Comparison of ENCODE assay signal across 7 cellular contexts in genomic region chr2:90087790-90088189, GRCh38.
DNase-seq lines count a peak whose midpoint lies in the region; ATAC-seq and TF ChIP-seq lines count a peak whose summit lies in the region.
"Not testable (repeated sequence)": the region's sequence is repeated elsewhere in the genome, so short reads cannot be mapped to it uniquely, and the experiment has no call there.

No MANE protein-coding gene starts in this region.

- not testable (repeated sequence) for H3F3A ChIP-seq in GM23338 (replicated peaks; ENCODE audit: low read depth); Loucy (ENCODE audit: low read depth); SK-N-SH (replicated peaks; ENCODE audit: insufficient read depth)

- H4K20me1 ChIP-seq in GM23338 (replicated peaks; ENCODE audit: insufficient read depth); Loucy (ENCODE audit: insufficient read depth, low read length, poor library complexity, severe bottlenecking); SK-N-SH (ENCODE audit: insufficient read depth): not testable (repeated sequence)

- peak; percentile 53; the same call in 2 of the 3 replicates for ATAC-seq in GM23338

- not testable (repeated sequence) for H3K27ac ChIP-seq in GM23338 (ENCODE audit: low read depth); SK-N-SH (ENCODE audit: low read depth in 2 of 2, low read length in 1 of 2)

- POLR2A ChIA-PET in BJ (lab: Charles Lee); SK-N-SH (lab: Yijun Ruan, JAX): not testable (repeated sequence)

- not testable (repeated sequence) for H3K36me3 Mint-ChIP-seq in GM23338 (ENCODE audit: low read depth)

- not testable (repeated sequence) for DNase-seq in BJ (ENCODE audit: low read depth); GM12864 (ENCODE audit: low read depth); SK-N-SH; epithelial cell of proximal tubule (ENCODE audit: low read depth)
- DNase-seq in GM23338 (ENCODE audit: low spot score) (peak; percentile 48), lung microvascular endothelial cell (ENCODE audit: low read depth in 2 of 2) (peak; percentile 4 to 5)

- peaks cover 24% of the 10 kb centered on the region; the same call in 2 of the 3 replicates for H3K9me3 Mint-ChIP-seq in GM23338

- not testable (repeated sequence) for H3K36me3 ChIP-seq in BJ (ENCODE audit: control insufficient read depth, insufficient read depth, low read length); GM23338 (ENCODE audit: insufficient read depth); Loucy (ENCODE audit: insufficient read depth, low read length); SK-N-SH (replicated peaks in 1 of 2; ENCODE audit: control insufficient read depth in 1 of 2, insufficient read depth in 2 of 2, low read length in 1 of 2)

- not testable (repeated sequence) for H3K9ac ChIP-seq in Loucy (ENCODE audit: low read depth, low read length, poor library complexity, severe bottlenecking); SK-N-SH

- not testable (repeated sequence) for H3K27me3 Mint-ChIP-seq in GM23338 (ENCODE audit: insufficient read depth, low read depth, poor library complexity)

- H3K9me3 ChIP-seq in Loucy (ENCODE audit: insufficient read depth, low read depth, low read length); SK-N-SH: not testable (repeated sequence)

- not testable (repeated sequence) for H3K4me3 ChIP-seq in BJ (ENCODE audit: low read depth, low read length); GM12864 (ENCODE audit: low read depth, low read length); GM23338; Loucy (ENCODE audit: low read length, poor library complexity, severe bottlenecking); SK-N-SH (ENCODE audit: low read depth in 2 of 2, low read length in 1 of 2); epithelial cell of proximal tubule (ENCODE audit: low read depth, low read length)

- TF ChIP-seq RAD21 in SK-N-SH (IDR thresholded peaks at IDR 0.05; ENCODE audit: low read length), result not testable (repeated sequence)

- H3K4me1 ChIP-seq in GM23338 (ENCODE audit: insufficient read depth); Loucy (ENCODE audit: insufficient read depth, low read length, poor library complexity, severe bottlenecking); SK-N-SH (ENCODE audit: control insufficient read depth in 1 of 2, insufficient read depth in 2 of 2, low read depth in 1 of 2, low read length in 1 of 2): not testable (repeated sequence)

- not testable (repeated sequence) for H3K79me2 ChIP-seq in GM23338 (replicated peaks; ENCODE audit: insufficient read depth); Loucy (ENCODE audit: insufficient read depth, low read length); SK-N-SH (ENCODE audit: insufficient read depth)

- 0 out of 2 replicates have a peak, but pooled peaks have one; percentile 6 for TF ChIP-seq CTCF in BJ (IDR thresholded peaks at IDR 0.05; ENCODE audit: insufficient read depth, low read depth, low read length)
- TF ChIP-seq CTCF in GM12864 (IDR thresholded peaks at IDR 0.05; ENCODE audit: low read depth, low read length, missing control alignments), result peak; percentile 38
- peak; percentile 54 to 62 for TF ChIP-seq CTCF in GM23338 (conservative IDR thresholded peaks at IDR 0.05; ENCODE audit: low read depth in 2 of 2)
- TF ChIP-seq CTCF in Loucy (conservative IDR thresholded peaks at IDR 0.05; ENCODE audit: low read length), result 0 out of 2 replicates have a peak, but pooled peaks have one; percentile 21
- TF ChIP-seq CTCF in SK-N-SH (IDR thresholded peaks at IDR 0.05), result peak; percentile 48
- TF ChIP-seq CTCF in epithelial cell of proximal tubule (conservative IDR thresholded peaks at IDR 0.05; ENCODE audit: low read depth, low read length), result peak; percentile 49

- H3K27ac Mint-ChIP-seq in GM23338, result not testable (repeated sequence)

- H3K4me3 Mint-ChIP-seq in GM23338, result not testable (repeated sequence)

- not testable (repeated sequence) for H3K9me2 ChIP-seq in GM23338 (ENCODE audit: insufficient read depth); Loucy (replicated peaks; ENCODE audit: low read depth, low read length); SK-N-SH

- not testable (repeated sequence) for H3K4me2 ChIP-seq in GM23338; Loucy (ENCODE audit: low read depth, low read length, poor library complexity, severe bottlenecking); SK-N-SH

- not testable (repeated sequence) for H2AFZ ChIP-seq in GM23338; Loucy (ENCODE audit: low read length); SK-N-SH (ENCODE audit: low read depth)

- H3K27me3 ChIP-seq in BJ (ENCODE audit: control insufficient read depth, insufficient read depth, low read length); GM23338 (ENCODE audit: insufficient read depth); Loucy (ENCODE audit: insufficient read depth, low read length, poor library complexity, severe bottlenecking); SK-N-SH (ENCODE audit: insufficient read depth): not testable (repeated sequence)

- not testable (repeated sequence) for H3K4me1 Mint-ChIP-seq in GM23338

- CTCF ChIA-PET in BJ (lab: Yijun Ruan, JAX); SK-N-SH (lab: Yijun Ruan, JAX): not testable (repeated sequence)

- not testable (repeated sequence) for TF ChIP-seq EP300 in SK-N-SH (IDR thresholded peaks at IDR 0.05; ENCODE audit: borderline replicate concordance in 1 of 2, low read depth in 1 of 2, low read length in 1 of 2)

- WGBS in SK-N-SH (ENCODE audit: low lambda C conversion rate), result 0% methylated on average over 2 of the region's 2 CpGs

Comparison
In these comparisons a context has a peak if more than half of its experiments do, and no peak if none do; other contexts are left out.
1. CTCF ChIP-seq: peak in every context shown above with its lines; median percentile 58 in GM23338; 49 in epithelial cell of proximal tubule; 48 in SK-N-SH; 38 in GM12864; 21 in Loucy; 6 in BJ.